ENCODE assay signal across 8 cellular contexts in genomic region chr19:41352609-41353465, GRCh38. TPM values are rescaled to one million over a fixed set of nuclear protein-coding genes. Genes with fewer than 3 reads are reported as not detected.
DNase-seq lines count a peak whose midpoint lies in the region; ATAC-seq and TF ChIP-seq lines count a peak whose summit lies in the region.

No MANE protein-coding gene starts in this region.

- H3K4me1 ChIP-seq in adrenal gland (replicated peaks in 1 of 2) (peaks cover 17 to 29% of the 10 kb centered on the region in 2 donors), iPS DF 6.9 (ENCODE audit: control insufficient read depth, insufficient read depth, low read length) (peaks cover 1% of the 10 kb centered on the region; the same call in 1 of the 2 replicates), skeletal muscle tissue (ENCODE audit: control insufficient read depth in 3 of 3, insufficient read depth in 3 of 3, low read length in 3 of 3) (peaks cover 31 to 37% (median 32%) of the 10 kb centered on the region in 3 donors)

- peak in 4 of 6 experiments; percentile 1 to 27 (median 16) for TF ChIP-seq CTCF in adrenal gland (IDR thresholded peaks at IDR 0.05)

- H3K27ac ChIP-seq in adrenal gland (peak overlapping the region in 4 of 5 donors; percentile 57 to 82 (median 72)), iPS DF 6.9 (ENCODE audit: low read length) (no peak overlapping the region), skeletal muscle tissue (ENCODE audit: low read depth, low read length) (peak overlapping the region; percentile 68)

- no peak for TF ChIP-seq POLR2A in adrenal gland (IDR thresholded peaks at IDR 0.05)

- intact Hi-C loops in adrenal gland (cut with DNase I) = no loop called here

- no peaks in the 10 kb centered on the region for H3K9me3 ChIP-seq in adrenal gland (replicated peaks in 1 of 3)
- H3K9me3 ChIP-seq in iPS DF 6.9 (ENCODE audit: control insufficient read depth, insufficient read depth, low read length) = no peaks in the 10 kb centered on the region
- no peaks in the 10 kb centered on the region for H3K9me3 ChIP-seq in skeletal muscle tissue (ENCODE audit: control insufficient read depth in 3 of 3, low read length in 3 of 3)

- H3K9ac ChIP-seq in skeletal muscle tissue (ENCODE audit: low read depth in 1 of 3, low read length in 3 of 3) = peak overlapping the region; percentile 56 to 74 (median 70)

- ATAC-seq in GM21367 (IDR thresholded peaks at IDR 0.05; ENCODE audit: unreplicated experiment) = no peak

- H3K27me3 ChIP-seq in adrenal gland (no peaks in the 10 kb centered on the region), iPS DF 6.9 (ENCODE audit: control insufficient read depth, insufficient read depth, low read length) (peaks cover 14% of the 10 kb centered on the region), skeletal muscle tissue (ENCODE audit: control insufficient read depth in 3 of 3, insufficient read depth in 3 of 3, low read length in 3 of 3) (peaks cover 0 to 42% (median 38%) of the 10 kb centered on the region in 3 donors)

- H3K4me3 ChIP-seq in adrenal gland (peak overlapping the region; percentile 48 to 74 (median 54)), iPS DF 6.9 (ENCODE audit: low read length) (peak overlapping the region; percentile 83), skeletal muscle tissue (ENCODE audit: low read length in 3 of 3) (peak overlapping the region; percentile 75 to 85 (median 76))

- H3K36me3 ChIP-seq in adrenal gland (replicated peaks in 1 of 2) (peaks cover 0 to 4% of the 10 kb centered on the region in 2 donors), iPS DF 6.9 (ENCODE audit: control insufficient read depth, insufficient read depth, low read length) (no peaks in the 10 kb centered on the region), skeletal muscle tissue (ENCODE audit: control insufficient read depth in 3 of 3, insufficient read depth in 3 of 3, low read length in 3 of 3) (no peaks in the 10 kb centered on the region)

- DNase-seq in CMK (ENCODE audit: low read depth) = peak; percentile 54
- DNase-seq in HK-2 (ENCODE audit: unreplicated experiment) = peak; percentile 83
- peak; percentile 55 to 72 (median 71) for DNase-seq in T-helper 1 cell
- peak; percentile 49 to 70 (median 60) for DNase-seq in adrenal gland
- DNase-seq in iPS DF 6.9 (ENCODE audit: low read depth, low spot score) = no peak
- DNase-seq in cerebellar nuclear complex (lab: John Stamatoyannopoulos, UW) = no peak

- WGBS in adrenal gland, 4 donors = 0 to 4% (median 2%) methylated on average over 13 to 71 of the region's 71 CpGs
- WGBS in iPS DF 6.9 (ENCODE audit: insufficient coverage, insufficient read length) = no CpG with 5 or more reads among the region's 71 CpGs

RNA-seq across cellular contexts. Expression of gene TGFB1, which starts 0.9 kb away (rescaled TPM):
- total RNA-seq in adrenal gland (10 to 100 TPM; 17.4 to 75.9 (median 42.2) TPM), skeletal muscle tissue (3.1 TPM)
- polyA plus RNA-seq in adrenal gland = 10 to 100 TPM in 2 of 3 donors, 1 to 10 TPM in 1; 8.7 to 37.9 (median 17.1) TPM

RNA-seq across cellular contexts. Expression of gene B9D2, which starts 11.1 kb away (rescaled TPM):
- total RNA-seq in adrenal gland (10 to 100 TPM in 5 of 8 donors, 1 to 10 TPM in 3; 7.5 to 16.8 (median 12.4) TPM), skeletal muscle tissue (2.1 TPM)
- 10 to 100 TPM in 1 of 3 donors, 1 to 10 TPM in 2; 2.7 to 14.4 (median 8.9) TPM for polyA plus RNA-seq in adrenal gland

RNA-seq across cellular contexts. Expression of gene TMEM91, which starts 23.5 kb away (rescaled TPM):
- total RNA-seq in adrenal gland = 10 to 100 TPM in 2 of 8 donors, 1 to 10 TPM in 6; 2.0 to 13.5 (median 9.6) TPM
- 10 to 100 TPM in 2 of 3 donors, 1 to 10 TPM in 1; 1.9 to 88.6 (median 30.6) TPM for polyA plus RNA-seq in adrenal gland
- 2.1 TPM for total RNA-seq in skeletal muscle tissue

RNA-seq across cellular contexts. Expression of gene CCDC97, which starts 42.9 kb away (rescaled TPM):
- total RNA-seq in adrenal gland = 10 to 100 TPM in 7 of 8 donors, 1 to 10 TPM in 1; 9.2 to 25.6 (median 19.8) TPM
- 10 to 100 TPM in 1 of 3 donors, 1 to 10 TPM in 2; 9.4 to 17.4 (median 10.0) TPM for polyA plus RNA-seq in adrenal gland
- total RNA-seq in skeletal muscle tissue = 8.9 TPM

RNA-seq across cellular contexts. Expression of gene EXOSC5, which starts 44.3 kb away (rescaled TPM):
- total RNA-seq in adrenal gland (10 to 100 TPM; 18.8 to 73.7 (median 28.9) TPM), skeletal muscle tissue (13.0 TPM)
- polyA plus RNA-seq in adrenal gland = 10 to 100 TPM in 2 of 3 donors, 1 to 10 TPM in 1; 4.2 to 38.7 (median 18.4) TPM

Comparison
In these comparisons a context has a peak if more than half of its experiments do, and no peak if none do; other contexts are left out.
1. DNase-seq: peak in CMK (single experiment), HK-2 (single experiment), T-helper 1 cell (5 of 5) and adrenal gland (7 of 7); none in iPS DF 6.9 (single experiment) and cerebellar nuclear complex (0 of 2).
2. Peak in every context shown above with its lines, with median percentiles within 50 percentile points of each other: H3K4me3 ChIP-seq.